Comparison of ENCODE assay signal across 1 cellular context in genomic region chrX:48491809-48492208, GRCh38.
TF ChIP-seq lines count a peak whose summit lies in the region.

No MANE protein-coding gene starts in this region.

TF ChIP-seq in H1, 55 proteins besides CTCF, POLR2A, EP300 and RAD21:
- TF ChIP-seq TAF1 (IDR thresholded peaks at IDR 0.05; ENCODE audit: low read depth, low read length) (no peak), ZNF274 (IDR thresholded peaks at IDR 0.05; ENCODE audit: borderline replicate concordance, extremely low read depth, low read length) (no peak), EGR1 (IDR thresholded peaks at IDR 0.05; ENCODE audit: borderline replicate concordance, low read depth, low read length) (no peak), NANOG (IDR thresholded peaks at IDR 0.05; ENCODE audit: insufficient read depth, low read depth, low read length, poor library complexity, severe bottlenecking) (no peak), RBBP5 (IDR thresholded peaks at IDR 0.05; ENCODE audit: borderline replicate concordance, low read depth, low read length) (no peak), SRF (IDR thresholded peaks at IDR 0.05; ENCODE audit: low read depth, low read length) (no peak), SP4 (IDR thresholded peaks at IDR 0.05; ENCODE audit: low read length) (no peak), TCF12 (IDR thresholded peaks at IDR 0.05; ENCODE audit: low read depth, low read length) (no peak), YY1 (IDR thresholded peaks at IDR 0.05; ENCODE audit: low read depth, low read length) (no peak)
